In genomic region chr17:37708008-37708615, GRCh38 we compare ENCODE assay signal across 2 cellular contexts.
A peak's percentile ranks its signal among the peaks of the same experiment; 100 is the strongest.
TF ChIP-seq lines count a peak whose summit lies in the region.

No MANE protein-coding gene starts in this region.

TF ChIP-seq in GM12878, 131 proteins besides CTCF, POLR2A, EP300 and RAD21:
- TF ChIP-seq EGR1 (IDR thresholded peaks at IDR 0.05; ENCODE audit: borderline replicate concordance in 1 of 2, low read depth in 2 of 2, low read length in 2 of 2), result no peak
- TF ChIP-seq CHD2 (IDR thresholded peaks at IDR 0.05; ENCODE audit: borderline replicate concordance, low read depth, low read length), result no peak
- no peak for TF ChIP-seq CHD1 (IDR thresholded peaks at IDR 0.05; ENCODE audit: low read depth, low read length)
- TF ChIP-seq TBL1XR1 (IDR thresholded peaks at IDR 0.05; ENCODE audit: low read depth, low read length), result no peak
- no peak for TF ChIP-seq HDAC6 (IDR thresholded peaks at IDR 0.05; ENCODE audit: unreplicated experiment)
- TF ChIP-seq STAT1 (conservative IDR thresholded peaks at IDR 0.05), result no peak
- no peak for TF ChIP-seq BCLAF1 (IDR thresholded peaks at IDR 0.05)
- TF ChIP-seq POU2F2 (IDR thresholded peaks at IDR 0.05; ENCODE audit: borderline replicate concordance, low read depth, low read length), result no peak
- no peak for TF ChIP-seq BMI1 (IDR thresholded peaks at IDR 0.05; ENCODE audit: borderline replicate concordance)
- TF ChIP-seq MEF2A (IDR thresholded peaks at IDR 0.05; ENCODE audit: insufficient read depth, low read depth, low read length), result no peak
- no peak for TF ChIP-seq EZH2 (IDR thresholded peaks at IDR 0.05; ENCODE audit: borderline replicate concordance, control insufficient read depth, low read depth, low read length)
- TF ChIP-seq YY1 (IDR thresholded peaks at IDR 0.05; ENCODE audit: low read depth, low read length), result no peak
- no peak for TF ChIP-seq SP1 (IDR thresholded peaks at IDR 0.05; ENCODE audit: low read depth, low read length)
- TF ChIP-seq WRNIP1 (IDR thresholded peaks at IDR 0.05; ENCODE audit: borderline replicate concordance, low read depth, low read length), result no peak
- TF ChIP-seq, protein P1, sequence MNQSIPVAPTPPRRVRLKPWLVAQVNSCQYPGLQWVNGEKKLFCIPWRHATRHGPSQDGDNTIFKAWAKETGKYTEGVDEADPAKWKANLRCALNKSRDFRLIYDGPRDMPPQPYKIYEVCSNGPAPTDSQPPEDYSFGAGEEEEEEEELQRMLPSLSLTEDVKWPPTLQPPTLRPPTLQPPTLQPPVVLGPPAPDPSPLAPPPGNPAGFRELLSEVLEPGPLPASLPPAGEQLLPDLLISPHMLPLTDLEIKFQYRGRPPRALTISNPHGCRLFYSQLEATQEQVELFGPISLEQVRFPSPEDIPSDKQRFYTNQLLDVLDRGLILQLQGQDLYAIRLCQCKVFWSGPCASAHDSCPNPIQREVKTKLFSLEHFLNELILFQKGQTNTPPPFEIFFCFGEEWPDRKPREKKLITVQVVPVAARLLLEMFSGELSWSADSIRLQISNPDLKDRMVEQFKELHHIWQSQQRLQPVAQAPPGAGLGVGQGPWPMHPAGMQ (IDR thresholded peaks at IDR 0.05; ENCODE audit: borderline replicate concordance), result no peak
- TF ChIP-seq HDGF (IDR thresholded peaks at IDR 0.05), result no peak
- no peak for TF ChIP-seq TARDBP (IDR thresholded peaks at IDR 0.05; ENCODE audit: borderline replicate concordance)

TF ChIP-seq in HepG2, 621 proteins besides CTCF, POLR2A, EP300 and RAD21 (continues in another document):
- TF ChIP-seq ZNF878 (CRISPR knock-in tag; IDR thresholded peaks at IDR 0.05) (no peak), ZNF746 (CRISPR knock-in tag; IDR thresholded peaks at IDR 0.05) (no peak), GRHL1 (CRISPR knock-in tag; conservative IDR thresholded peaks at IDR 0.05) (no peak), SCMH1 (CRISPR knock-in tag; IDR thresholded peaks at IDR 0.05; ENCODE audit: borderline replicate concordance) (no peak), LCORL (IDR thresholded peaks at IDR 0.05) (no peak), LCORL (CRISPR knock-in tag; IDR thresholded peaks at IDR 0.05) (no peak), SIN3B (IDR thresholded peaks at IDR 0.05; ENCODE audit: low read length) (no peak), ZNF138 (CRISPR knock-in tag; IDR thresholded peaks at IDR 0.05; ENCODE audit: low read depth) (no peak), MATR3 (CRISPR knock-in tag; IDR thresholded peaks at IDR 0.05) (no peak), CREM (IDR thresholded peaks at IDR 0.05) (no peak), CREM (CRISPR knock-in tag; IDR thresholded peaks at IDR 0.05) (no peak), NFIB (CRISPR knock-in tag; IDR thresholded peaks at IDR 0.05; ENCODE audit: borderline replicate concordance) (no peak), TGIF2 (CRISPR knock-in tag; IDR thresholded peaks at IDR 0.05) (no peak), ZNF343 (CRISPR knock-in tag; IDR thresholded peaks at IDR 0.05) (no peak), NR3C1 (CRISPR knock-in tag; IDR thresholded peaks at IDR 0.05) (no peak), CREB1 (IDR thresholded peaks at IDR 0.05) (peak; percentile 64), CREB1 (CRISPR knock-in tag; IDR thresholded peaks at IDR 0.05) (peak; percentile 51; the same call in 1 of the 2 replicates), NR2F1 (CRISPR knock-in tag; IDR thresholded peaks at IDR 0.05) (no peak), GTF3A (CRISPR knock-in tag; conservative IDR thresholded peaks at IDR 0.05) (no peak), SRSF1 (optimal IDR thresholded peaks at IDR 0.05; ENCODE audit: low read depth, low read length) (no peak), POLR2AphosphoS2 (IDR thresholded peaks at IDR 0.05; ENCODE audit: low read depth, low read length) (no peak), KLF6 (CRISPR knock-in tag; IDR thresholded peaks at IDR 0.05) (peak; percentile 55; the same call in 1 of the 2 replicates), CBX1 (IDR thresholded peaks at IDR 0.05; ENCODE audit: low read depth) (no peak), BORCS8-MEF2B (CRISPR knock-in tag; IDR thresholded peaks at IDR 0.05) (no peak), HNF1B (CRISPR knock-in tag; IDR thresholded peaks at IDR 0.05) (peak; percentile 71), ZBTB39 (CRISPR knock-in tag; IDR thresholded peaks at IDR 0.05) (no peak), ZNF619 (CRISPR knock-in tag; IDR thresholded peaks at IDR 0.05) (no peak), ZNF382 (CRISPR knock-in tag; IDR thresholded peaks at IDR 0.05; ENCODE audit: borderline replicate concordance) (no peak), RNF219 (CRISPR knock-in tag; IDR thresholded peaks at IDR 0.05) (no peak), ZNF570 (CRISPR knock-in tag; IDR thresholded peaks at IDR 0.05; ENCODE audit: borderline replicate concordance) (no peak), UBTF (CRISPR knock-in tag; IDR thresholded peaks at IDR 0.05) (peak; percentile 54; the same call in 1 of the 2 replicates), NFKB2 (CRISPR knock-in tag; IDR thresholded peaks at IDR 0.05; ENCODE audit: borderline replicate concordance) (no peak), NFKBIZ (CRISPR knock-in tag; IDR thresholded peaks at IDR 0.05) (no peak), CHCHD3 (CRISPR knock-in tag; IDR thresholded peaks at IDR 0.05) (no peak), HHEX (CRISPR knock-in tag; IDR thresholded peaks at IDR 0.05) (no peak; the same call in 1 of the 2 replicates), EED (CRISPR knock-in tag; IDR thresholded peaks at IDR 0.05) (no peak), PPARG (CRISPR knock-in tag; conservative IDR thresholded peaks at IDR 0.05) (0 out of 2 replicates have a peak, but pooled peaks have one; percentile 62), ZNF230 (CRISPR knock-in tag; IDR thresholded peaks at IDR 0.05) (no peak), ZNF777 (CRISPR knock-in tag; IDR thresholded peaks at IDR 0.05) (no peak), ZNF614 (CRISPR knock-in tag; IDR thresholded peaks at IDR 0.05; ENCODE audit: borderline replicate concordance) (peak; percentile 75), ZNF740 (CRISPR knock-in tag; IDR thresholded peaks at IDR 0.05) (no peak)
- TF ChIP-seq, protein P2, sequence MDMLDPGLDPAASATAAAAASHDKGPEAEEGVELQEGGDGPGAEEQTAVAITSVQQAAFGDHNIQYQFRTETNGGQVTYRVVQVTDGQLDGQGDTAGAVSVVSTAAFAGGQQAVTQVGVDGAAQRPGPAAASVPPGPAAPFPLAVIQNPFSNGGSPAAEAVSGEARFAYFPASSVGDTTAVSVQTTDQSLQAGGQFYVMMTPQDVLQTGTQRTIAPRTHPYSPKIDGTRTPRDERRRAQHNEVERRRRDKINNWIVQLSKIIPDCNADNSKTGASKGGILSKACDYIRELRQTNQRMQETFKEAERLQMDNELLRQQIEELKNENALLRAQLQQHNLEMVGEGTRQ (IDR thresholded peaks at IDR 0.05; ENCODE audit: low read depth, low read length), result no peak
- TF ChIP-seq, protein P2 (CRISPR knock-in tag; IDR thresholded peaks at IDR 0.05; ENCODE audit: borderline replicate concordance), result no peak
- TF ChIP-seq, protein P3, sequence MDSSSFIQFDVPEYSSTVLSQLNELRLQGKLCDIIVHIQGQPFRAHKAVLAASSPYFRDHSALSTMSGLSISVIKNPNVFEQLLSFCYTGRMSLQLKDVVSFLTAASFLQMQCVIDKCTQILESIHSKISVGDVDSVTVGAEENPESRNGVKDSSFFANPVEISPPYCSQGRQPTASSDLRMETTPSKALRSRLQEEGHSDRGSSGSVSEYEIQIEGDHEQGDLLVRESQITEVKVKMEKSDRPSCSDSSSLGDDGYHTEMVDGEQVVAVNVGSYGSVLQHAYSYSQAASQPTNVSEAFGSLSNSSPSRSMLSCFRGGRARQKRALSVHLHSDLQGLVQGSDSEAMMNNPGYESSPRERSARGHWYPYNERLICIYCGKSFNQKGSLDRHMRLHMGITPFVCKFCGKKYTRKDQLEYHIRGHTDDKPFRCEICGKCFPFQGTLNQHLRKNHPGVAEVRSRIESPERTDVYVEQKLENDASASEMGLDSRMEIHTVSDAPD (CRISPR knock-in tag; IDR thresholded peaks at IDR 0.05), result no peak
- TF ChIP-seq, protein P4, sequence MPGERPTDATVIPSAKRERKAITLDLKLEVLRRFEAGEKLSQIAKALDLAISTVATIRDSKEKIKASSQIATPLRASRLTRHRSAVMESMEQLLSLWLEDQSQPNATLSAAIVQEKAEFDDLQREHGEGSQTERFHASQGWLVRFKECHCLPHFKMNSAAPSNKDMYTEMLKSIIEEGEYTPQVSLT (CRISPR knock-in tag; IDR thresholded peaks at IDR 0.05; ENCODE audit: borderline replicate concordance, low read depth), result no peak
- TF ChIP-seq, protein P5, sequence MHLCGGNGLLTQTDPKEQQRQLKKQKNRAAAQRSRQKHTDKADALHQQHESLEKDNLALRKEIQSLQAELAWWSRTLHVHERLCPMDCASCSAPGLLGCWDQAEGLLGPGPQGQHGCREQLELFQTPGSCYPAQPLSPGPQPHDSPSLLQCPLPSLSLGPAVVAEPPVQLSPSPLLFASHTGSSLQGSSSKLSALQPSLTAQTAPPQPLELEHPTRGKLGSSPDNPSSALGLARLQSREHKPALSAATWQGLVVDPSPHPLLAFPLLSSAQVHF (CRISPR knock-in tag; IDR thresholded peaks at IDR 0.05), result no peak
